ENCODE assay signal across 24 cellular contexts in the genomic region with DNA sequence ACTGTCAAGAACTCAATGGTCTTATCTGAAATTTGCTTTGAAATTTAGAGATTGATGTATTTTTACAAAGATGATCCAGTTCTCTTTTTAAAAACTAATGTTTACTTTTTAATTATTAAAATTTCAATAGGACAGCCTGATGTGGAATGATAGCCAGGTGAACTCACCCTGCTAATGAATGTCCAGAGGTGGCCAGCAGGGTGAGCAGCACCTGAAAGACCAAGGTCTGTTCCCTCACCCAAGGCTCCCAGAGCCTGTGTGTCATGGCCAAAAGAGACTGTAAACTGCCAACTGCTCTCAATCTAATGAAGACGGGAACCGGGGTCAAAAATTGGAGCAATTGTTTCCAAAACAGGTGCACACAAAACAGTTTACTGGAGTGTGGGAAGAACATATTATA.
"Had no signal": no experiment of that assay in that cellular context is flagged by ENCODE, and none has a peak within 500 bp of the region (broad histone marks: within the 10 kb centered on the region; RNA-seq: fewer than 3 reads in every experiment).

No MANE protein-coding gene starts in this region.

- H3K9me3 ChIP-seq: body of pancreas, gastrocnemius medialis, ovary, stomach, testis, upper lobe of left lung had no signal

- H3K9me3 Mint-ChIP-seq: activated CD8-positive, alpha-beta T cell treated with anti-CD3 and anti-CD28 coated beads for 36 hours; activated naive CD8-positive, alpha-beta T cell treated with anti-CD3 and anti-CD28 coated beads, Interleukin-2, amount 10 ng/mL, durations not matched to agents 7 days and 5 days; activated T-helper 17 cell treated with anti-CD3 and anti-CD28 coated beads, Interleukin-2, amount 50 U/mL, for 72 hours; immature natural killer cell; memory B cell; stimulated activated effector memory CD8-positive, alpha-beta T cell treated with anti-CD3 and anti-CD28 coated beads, Interleukin-12 subunit alpha, Interleukin-12 subunit beta, amount 100 ng/mL, for 72 hours had no signal

- H3K4me3 Mint-ChIP-seq: activated CD4-positive, alpha-beta T cell treated with anti-CD3 and anti-CD28 coated beads, Interleukin-2, amount 10 ng/mL, durations not matched to agents 24 days and 14 days; activated CD8-positive, alpha-beta T cell treated with anti-CD3 and anti-CD28 coated beads for 36 hours; activated naive CD8-positive, alpha-beta T cell treated with anti-CD3 and anti-CD28 coated beads, Interleukin-2, amount 10 ng/mL, durations not matched to agents 7 days and 5 days; activated T-helper 17 cell treated with anti-CD3 and anti-CD28 coated beads, Interleukin-2, amount 50 U/mL, for 72 hours; immature natural killer cell; memory B cell; stimulated activated effector memory CD8-positive, alpha-beta T cell treated with anti-CD3 and anti-CD28 coated beads, Interleukin-12 subunit alpha, Interleukin-12 subunit beta, amount 100 ng/mL, for 72 hours; T-helper 2 cell treated with Interferon-gamma antibody and Interleukin-4, amounts not matched to agents 5 μg/mL and 100 μg/mL, for 36 hours had no signal

- H3K27me3 ChIP-seq: body of pancreas, gastrocnemius medialis, ovary, stomach, testis, upper lobe of left lung had no signal

- H3K27ac ChIP-seq: body of pancreas, gastrocnemius medialis, ovary, stomach, testis, upper lobe of left lung had no signal

- H3K4me1 ChIP-seq: body of pancreas, gastrocnemius medialis, stomach, testis, upper lobe of left lung had no signal

- H3K36me3 ChIP-seq: gastrocnemius medialis, ovary, stomach, upper lobe of left lung had no signal

- H3K4me3 ChIP-seq: body of pancreas, gastrocnemius medialis, ovary, stomach, testis, upper lobe of left lung had no signal

- H3K27ac Mint-ChIP-seq: activated CD4-positive, alpha-beta T cell treated with anti-CD3 and anti-CD28 coated beads, Interleukin-2, amount 10 ng/mL, durations not matched to agents 24 days and 14 days; activated CD8-positive, alpha-beta T cell treated with anti-CD3 and anti-CD28 coated beads for 36 hours; activated naive CD8-positive, alpha-beta T cell treated with anti-CD3 and anti-CD28 coated beads, Interleukin-2, amount 10 ng/mL, durations not matched to agents 7 days and 5 days; activated T-helper 17 cell treated with anti-CD3 and anti-CD28 coated beads, Interleukin-2, amount 50 U/mL, for 72 hours; immature natural killer cell; memory B cell; stimulated activated effector memory CD8-positive, alpha-beta T cell treated with anti-CD3 and anti-CD28 coated beads, Interleukin-12 subunit alpha, Interleukin-12 subunit beta, amount 100 ng/mL, for 72 hours; T-helper 2 cell treated with Interferon-gamma antibody and Interleukin-4, amounts not matched to agents 5 μg/mL and 100 μg/mL, for 36 hours had no signal

- H3K4me1 Mint-ChIP-seq: activated T-helper 17 cell treated with anti-CD3 and anti-CD28 coated beads, Interleukin-2, amount 50 U/mL, for 72 hours; memory B cell had no signal

- ATAC-seq: activated CD8-positive, alpha-beta T cell treated with anti-CD3 and anti-CD28 coated beads for 36 hours; activated T-helper 17 cell treated with anti-CD3 and anti-CD28 coated beads, Interleukin-2, amount 50 U/mL, for 72 hours; body of pancreas; esophagus mucosa; gastrocnemius medialis; left ventricle myocardium superior; sciatic nerve; stimulated activated effector memory CD8-positive, alpha-beta T cell treated with anti-CD3 and anti-CD28 coated beads, Interleukin-12 subunit alpha, Interleukin-12 subunit beta, amount 100 ng/mL, for 72 hours had no signal

- H3K27me3 Mint-ChIP-seq: activated CD4-positive, alpha-beta T cell treated with anti-CD3 and anti-CD28 coated beads, Interleukin-2, amount 10 ng/mL, durations not matched to agents 24 days and 14 days; activated CD8-positive, alpha-beta T cell treated with anti-CD3 and anti-CD28 coated beads for 36 hours; activated naive CD8-positive, alpha-beta T cell treated with anti-CD3 and anti-CD28 coated beads, Interleukin-2, amount 10 ng/mL, durations not matched to agents 7 days and 5 days; activated T-helper 17 cell treated with anti-CD3 and anti-CD28 coated beads, Interleukin-2, amount 50 U/mL, for 72 hours; memory B cell had no signal

- H3K36me3 Mint-ChIP-seq: stimulated activated effector memory CD8-positive, alpha-beta T cell treated with anti-CD3 and anti-CD28 coated beads, Interleukin-12 subunit alpha, Interleukin-12 subunit beta, amount 100 ng/mL, for 72 hours had no signal

- DNase-seq: activated CD4-positive, alpha-beta T cell treated with anti-CD3 and anti-CD28 coated beads, Interleukin-2, amount 10 ng/mL, durations not matched to agents 24 days and 14 days; activated CD8-positive, alpha-beta T cell treated with anti-CD3 and anti-CD28 coated beads for 36 hours; activated naive CD4-positive, alpha-beta T cell; activated naive CD8-positive, alpha-beta T cell treated with anti-CD3 and anti-CD28 coated beads, Interleukin-2, amount 10 ng/mL, durations not matched to agents 7 days and 5 days; activated T-cell treated with anti-CD3 and anti-CD28 coated beads, Interleukin-2, amount 50 U/mL, for 1 hour; body of pancreas; gastrocnemius medialis; head of caudate nucleus; immature natural killer cell; kidney glomerular epithelial cell; left ventricle myocardium superior; ovary; stimulated activated CD4-positive, alpha-beta T cell treated with anti-CD3 and anti-CD28 coated beads, Interleukin-4, amount 100 ng/mL, for 24 hours; stomach; testis; upper lobe of left lung had no signal

- FAIRE-seq: colon, endometrium had no signal
